ENCODE assay signal across 25 cellular contexts in the genomic region with DNA sequence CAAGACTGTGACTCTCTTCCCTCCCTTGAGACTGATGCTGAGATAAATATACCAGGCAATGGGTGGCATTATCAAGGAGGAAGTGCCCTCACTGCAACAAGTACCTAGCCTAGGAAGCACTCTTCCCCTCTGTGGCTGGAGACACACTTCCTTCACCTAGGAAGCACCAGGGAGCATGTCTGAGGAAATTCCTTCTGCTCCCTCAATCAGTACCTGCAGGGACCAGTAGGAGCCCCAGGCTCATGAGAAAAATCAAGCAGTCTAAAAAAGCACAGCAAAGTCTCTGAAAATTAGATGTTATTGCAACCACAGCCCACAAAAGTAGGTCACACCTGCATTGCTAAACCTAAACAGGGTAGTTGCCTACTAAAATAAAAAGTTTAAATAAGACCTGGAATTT.
DNase-seq lines count a peak whose midpoint lies in the region; ATAC-seq, FAIRE-seq and TF ChIP-seq lines count a peak whose summit lies in the region.
"Had no signal": no experiment of that assay in that cellular context is flagged by ENCODE, and none has a peak within 500 bp of the region (broad histone marks: within the 10 kb centered on the region; RNA-seq: fewer than 3 reads in every experiment).

No MANE protein-coding gene starts in this region.

- H3K79me2 ChIP-seq in HepG2 (ENCODE audit: insufficient read depth, low read length) = no peaks in the 10 kb centered on the region

- H3K27me3 ChIP-seq in HepG2 (ENCODE audit: control insufficient read depth in 1 of 2, insufficient read depth in 2 of 2, low read length in 2 of 2) (no peaks in the 10 kb centered on the region), right lobe of liver (no peaks in the 10 kb centered on the region), foreskin keratinocyte (no peaks in the 10 kb centered on the region), gastrocnemius medialis (no peaks in the 10 kb centered on the region)
- H3K27me3 ChIP-seq: neutrophil, right atrium auricular region, transverse colon had no signal

- CTCF ChIA-PET in HepG2 (lab: Yijun Ruan, JAX; ENCODE audit: low intra/inter-chr PET ratio, low total read pairs) = no interaction called here

- H3K4me3 ChIP-seq in HepG2 (replicated peaks in 1 of 3; ENCODE audit: insufficient read depth in 1 of 3, low read depth in 2 of 3, low read length in 3 of 3) (no peak overlapping the region), right lobe of liver (no peak overlapping the region), gastrocnemius medialis (no peak overlapping the region)
- H3K4me3 ChIP-seq: right atrium auricular region, transverse colon had no signal

- H3K9ac ChIP-seq in HepG2 (ENCODE audit: insufficient read depth, low read depth, low read length) = no peak overlapping the region

- BruUV-seq in HepG2 (replicated peaks; lab: Mats Ljungman, UMichigan) = no TSS peak

- H3K36me3 ChIP-seq in HepG2 (replicated peaks in 1 of 2; ENCODE audit: control insufficient read depth in 1 of 2, insufficient read depth in 2 of 2, low read length in 2 of 2) (no peaks in the 10 kb centered on the region), right lobe of liver (no peaks in the 10 kb centered on the region), gastrocnemius medialis (no peaks in the 10 kb centered on the region)
- H3K36me3 ChIP-seq: neutrophil, right atrium auricular region, transverse colon had no signal

- H3K9me3 ChIP-seq in HepG2 (ENCODE audit: low read length) (peaks cover 7% of the 10 kb centered on the region; the same call in 1 of the 2 replicates), right lobe of liver (no peaks in the 10 kb centered on the region), T-helper 17 cell (ENCODE audit: control insufficient read depth, low read length, poor library complexity, severe bottlenecking) (peaks cover 2% of the 10 kb centered on the region), gastrocnemius medialis (no peaks in the 10 kb centered on the region)
- H3K9me3 ChIP-seq: transverse colon had no signal

- peaks cover 27% of the 10 kb centered on the region for H3K4me1 Mint-ChIP-seq in T-helper 17 cell

- H4K20me1 ChIP-seq in HepG2 (ENCODE audit: insufficient read depth, low read length) = no peaks in the 10 kb centered on the region

- TF ChIP-seq EP300 in HepG2 (IDR thresholded peaks at IDR 0.05; ENCODE audit: low read depth in 2 of 2, low read length in 2 of 2) (no peak), HepG2 (CRISPR knock-in tag; IDR thresholded peaks at IDR 0.05; ENCODE audit: borderline replicate concordance) (no peak)

- no peak overlapping the region for H3K4me2 ChIP-seq in HepG2 (ENCODE audit: low read depth, low read length)

- H3K27ac ChIP-seq in HepG2 (ENCODE audit: extremely low read length, insufficient read depth, low read length) (no peak overlapping the region), right lobe of liver (no peak overlapping the region), foreskin keratinocyte (no peak overlapping the region), gastrocnemius medialis (no peak overlapping the region)
- H3K27ac ChIP-seq: neutrophil, right atrium auricular region, transverse colon had no signal

- no peak for DNase-seq in HepG2 (ENCODE audit: low spot score)
- DNase-seq in right lobe of liver = no peak
- no peak for DNase-seq in T-helper 17 cell
- DNase-seq in foreskin keratinocyte = no peak
- DNase-seq in NCI-H146 (lab: John Stamatoyannopoulos, UW) = no peak
- no peak for DNase-seq in MV-4-11 (lab: John Stamatoyannopoulos, UW)
- DNase-seq in gastrocnemius medialis = no peak
- DNase-seq: activated CD4-positive, CD25-positive, alpha-beta regulatory T cell; activated gamma-delta T cell; anterior cingulate cortex; Caco-2; EL; foreskin fibroblast; H7; IMR-90; midbrain; NCI-H2081; NCI-H510A treated with DMSO at 0.1 percent for 48 hours; stimulated activated CD4-positive, alpha-beta T cell treated with anti-CD3 and anti-CD28 coated beads, Interleukin-15, amount 100 ng/mL, for 24 hours; stimulated activated naive CD4-positive, alpha-beta T cell; T-helper 1 cell; transverse colon had no signal

- no peak for FAIRE-seq in HepG2 (lab: Jason Lieb, UNC)

- no peak for TF ChIP-seq RAD21 in HepG2 (CRISPR knock-in tag; IDR thresholded peaks at IDR 0.05)

- H3K4me1 ChIP-seq in HepG2 (ENCODE audit: insufficient read depth, low read length) = peaks cover 22% of the 10 kb centered on the region
- no peaks in the 10 kb centered on the region for H3K4me1 ChIP-seq in right lobe of liver
- no peaks in the 10 kb centered on the region for H3K4me1 ChIP-seq in foreskin keratinocyte
- H3K4me1 ChIP-seq in gastrocnemius medialis = no peaks in the 10 kb centered on the region
- H3K4me1 ChIP-seq: Caco-2, right atrium auricular region, transverse colon had no signal

- H2AFZ ChIP-seq in HepG2 (ENCODE audit: low read length) = no peak overlapping the region

- TF ChIP-seq CTCF in HepG2 (CRISPR knock-in tag; IDR thresholded peaks at IDR 0.05) (no peak), right lobe of liver (IDR thresholded peaks at IDR 0.05) (no peak), foreskin keratinocyte (conservative IDR thresholded peaks at IDR 0.05) (no peak), gastrocnemius medialis (IDR thresholded peaks at IDR 0.05 in 4 of 5, conservative IDR thresholded peaks at IDR 0.05 in 1 of 5) (no peak)

- H3K4me3 Mint-ChIP-seq in T-helper 17 cell = peak overlapping the region; percentile 94

- POLR2A ChIA-PET in HepG2 (lab: Yijun Ruan, JAX) = no interaction called here

- intact Hi-C loops in HepG2 (cut with micrococcal nuclease; ENCODE audit: unreplicated experiment) (no loop called here), right lobe of liver (cut with DNase I) (no loop called here), gastrocnemius medialis (cut with DNase I; ENCODE audit: low total_unique reads) (no loop called here)

- TF ChIP-seq POLR2A in HepG2 (IDR thresholded peaks at IDR 0.05; ENCODE audit: insufficient read depth in 1 of 2, low read depth in 2 of 2, low read length in 2 of 2) (no peak), right lobe of liver (IDR thresholded peaks at IDR 0.05) (no peak), gastrocnemius medialis (IDR thresholded peaks at IDR 0.05) (no peak)

- H3K27me3 Mint-ChIP-seq in T-helper 17 cell = no peaks in the 10 kb centered on the region

- H3K27ac Mint-ChIP-seq in T-helper 17 cell = peak overlapping the region; percentile 95

- peaks cover 3% of the 10 kb centered on the region for H3K36me3 Mint-ChIP-seq in T-helper 17 cell (ENCODE audit: low read depth)

- peak; percentile 74 for ATAC-seq in HepG2
- ATAC-seq in right lobe of liver = no peak
- ATAC-seq in T-helper 17 cell = peak; percentile 93
- peak; percentile 26 for ATAC-seq in foreskin keratinocyte
- no peak for ATAC-seq in GM18520 (IDR thresholded peaks at IDR 0.05; ENCODE audit: unreplicated experiment)
- no peak for ATAC-seq in gastrocnemius medialis

- in situ Hi-C loops in HepG2 (cut with HindIII; ENCODE audit: extremely low pct_ligation_motif_present, low pct_unique_long_range_greater_than_20kb) (no loop called here), gastrocnemius medialis (cut with MboI; ENCODE audit: low sequenced_read_pairs in 4 of 4) (no loop called here)

TF ChIP-seq in HepG2, 621 proteins besides CTCF, POLR2A, EP300 and RAD21 (continues in another document):
- TF ChIP-seq AKAP8 (CRISPR knock-in tag; IDR thresholded peaks at IDR 0.05) = no peak
- TF ChIP-seq ZNF468 (CRISPR knock-in tag; IDR thresholded peaks at IDR 0.05) = no peak
- TF ChIP-seq, protein P1, sequence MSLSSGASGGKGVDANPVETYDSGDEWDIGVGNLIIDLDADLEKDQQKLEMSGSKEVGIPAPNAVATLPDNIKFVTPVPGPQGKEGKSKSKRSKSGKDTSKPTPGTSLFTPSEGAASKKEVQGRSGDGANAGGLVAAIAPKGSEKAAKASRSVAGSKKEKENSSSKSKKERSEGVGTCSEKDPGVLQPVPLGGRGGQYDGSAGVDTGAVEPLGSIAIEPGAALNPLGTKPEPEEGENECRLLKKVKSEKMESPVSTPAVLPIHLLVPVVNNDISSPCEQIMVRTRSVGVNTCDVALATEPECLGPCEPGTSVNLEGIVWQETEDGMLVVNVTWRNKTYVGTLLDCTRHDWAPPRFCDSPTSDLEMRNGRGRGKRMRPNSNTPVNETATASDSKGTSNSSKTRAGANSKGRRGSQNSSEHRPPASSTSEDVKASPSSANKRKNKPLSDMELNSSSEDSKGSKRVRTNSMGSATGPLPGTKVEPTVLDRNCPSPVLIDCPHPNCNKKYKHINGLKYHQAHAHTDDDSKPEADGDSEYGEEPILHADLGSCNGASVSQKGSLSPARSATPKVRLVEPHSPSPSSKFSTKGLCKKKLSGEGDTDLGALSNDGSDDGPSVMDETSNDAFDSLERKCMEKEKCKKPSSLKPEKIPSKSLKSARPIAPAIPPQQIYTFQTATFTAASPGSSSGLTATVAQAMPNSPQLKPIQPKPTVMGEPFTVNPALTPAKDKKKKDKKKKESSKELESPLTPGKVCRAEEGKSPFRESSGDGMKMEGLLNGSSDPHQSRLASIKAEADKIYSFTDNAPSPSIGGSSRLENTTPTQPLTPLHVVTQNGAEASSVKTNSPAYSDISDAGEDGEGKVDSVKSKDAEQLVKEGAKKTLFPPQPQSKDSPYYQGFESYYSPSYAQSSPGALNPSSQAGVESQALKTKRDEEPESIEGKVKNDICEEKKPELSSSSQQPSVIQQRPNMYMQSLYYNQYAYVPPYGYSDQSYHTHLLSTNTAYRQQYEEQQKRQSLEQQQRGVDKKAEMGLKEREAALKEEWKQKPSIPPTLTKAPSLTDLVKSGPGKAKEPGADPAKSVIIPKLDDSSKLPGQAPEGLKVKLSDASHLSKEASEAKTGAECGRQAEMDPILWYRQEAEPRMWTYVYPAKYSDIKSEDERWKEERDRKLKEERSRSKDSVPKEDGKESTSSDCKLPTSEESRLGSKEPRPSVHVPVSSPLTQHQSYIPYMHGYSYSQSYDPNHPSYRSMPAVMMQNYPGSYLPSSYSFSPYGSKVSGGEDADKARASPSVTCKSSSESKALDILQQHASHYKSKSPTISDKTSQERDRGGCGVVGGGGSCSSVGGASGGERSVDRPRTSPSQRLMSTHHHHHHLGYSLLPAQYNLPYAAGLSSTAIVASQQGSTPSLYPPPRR (CRISPR knock-in tag; IDR thresholded peaks at IDR 0.05; ENCODE audit: borderline replicate concordance) = no peak
- TF ChIP-seq HOXA9 (CRISPR knock-in tag; IDR thresholded peaks at IDR 0.05; ENCODE audit: borderline replicate concordance) = no peak
- no peak for TF ChIP-seq SMARCC2 (IDR thresholded peaks at IDR 0.05)
- no peak for TF ChIP-seq ZBTB3 (CRISPR knock-in tag; IDR thresholded peaks at IDR 0.05; ENCODE audit: borderline replicate concordance, low read depth)
- TF ChIP-seq ZNF883 (CRISPR knock-in tag; IDR thresholded peaks at IDR 0.05; ENCODE audit: not compliant biosample characterization) = no peak
- TF ChIP-seq KAT2B (IDR thresholded peaks at IDR 0.05; ENCODE audit: borderline replicate concordance, low read depth, low read length) = no peak
- no peak for TF ChIP-seq EED (CRISPR knock-in tag; IDR thresholded peaks at IDR 0.05)
- no peak for TF ChIP-seq TBX2 (CRISPR knock-in tag; IDR thresholded peaks at IDR 0.05; ENCODE audit: borderline replicate concordance)

Comparison
In these comparisons a context has a peak if more than half of its experiments do, and no peak if none do; other contexts are left out.
1. ATAC-seq: peak in HepG2 (single experiment), T-helper 17 cell (single experiment) and foreskin keratinocyte (single experiment); none in right lobe of liver (0 of 4), GM18520 (single experiment) and gastrocnemius medialis (0 of 2).